14 cellular contexts compared by ENCODE assay signal in genomic region chr1:117661027-117661426, GRCh38. TPM values are rescaled to one million over a fixed set of nuclear protein-coding genes. Genes with fewer than 3 reads are reported as not detected.
DNase-seq lines count a peak whose midpoint lies in the region; ATAC-seq, FAIRE-seq and TF ChIP-seq lines count a peak whose summit lies in the region.
"Had no signal": no experiment of that assay in that cellular context is flagged by ENCODE, and none has a peak within 500 bp of the region (broad histone marks: within the 10 kb centered on the region; RNA-seq: fewer than 3 reads in every experiment).

No MANE protein-coding gene starts in this region.

- H3K9me3 Mint-ChIP-seq in CD4-positive, alpha-beta memory T cell, result peaks cover 0 to 24% (median 7%) of the 10 kb centered on the region in 8 donors
- peaks cover 9% of the 10 kb centered on the region for H3K9me3 Mint-ChIP-seq in activated CD8-positive, alpha-beta T cell treated with anti-CD3 and anti-CD28 coated beads, Interleukin-2, amount 10 ng/mL, durations not matched to agents 7 days and 5 days (ENCODE audit: insufficient read depth)
- H3K9me3 Mint-ChIP-seq in effector memory CD8-positive, alpha-beta T cell, result no peaks in the 10 kb centered on the region

- POLR2A ChIA-PET in CD4-positive, alpha-beta memory T cell (lab: Charles Lee; ENCODE audit: partially characterized antibody), result interaction anchor here (0.6 to 16.2 kb wide), 11 partner anchors 10 to 294 kb away, joined by 3 to 493 read pairs (median 3); partner anchors contain the start of genes MAN1A2 and TENT5C
- POLR2A ChIA-PET in activated CD8-positive, alpha-beta T cell treated with anti-CD3 and anti-CD28 coated beads, Interleukin-2, amount 10 ng/mL, durations not matched to agents 7 days and 5 days (lab: Charles Lee), result interaction anchor here (0.6 to 3.9 kb wide), 2 partner anchors 52 to 54 kb away, joined by 3 to 37 read pairs; partner anchors contain the start of gene TENT5C

- peak overlapping the region; percentile 49 to 87 (median 72) for H3K4me3 Mint-ChIP-seq in CD4-positive, alpha-beta memory T cell
- H3K4me3 Mint-ChIP-seq in activated CD8-positive, alpha-beta T cell treated with anti-CD3 and anti-CD28 coated beads, Interleukin-2, amount 10 ng/mL, durations not matched to agents 7 days and 5 days, result peak overlapping the region; percentile 7
- peak overlapping the region; percentile 69 to 74 for H3K4me3 Mint-ChIP-seq in effector memory CD8-positive, alpha-beta T cell
- H3K4me3 Mint-ChIP-seq: brain had no signal

- no peak for FAIRE-seq in RCC 7860 (lab: Jason Lieb, UNC)

- peak overlapping the region; percentile 90 to 99 (median 98) for H3K27ac Mint-ChIP-seq in CD4-positive, alpha-beta memory T cell
- peak overlapping the region; percentile 75 for H3K27ac Mint-ChIP-seq in activated CD8-positive, alpha-beta T cell treated with anti-CD3 and anti-CD28 coated beads, Interleukin-2, amount 10 ng/mL, durations not matched to agents 7 days and 5 days
- peak overlapping the region; percentile 95 to 100 for H3K27ac Mint-ChIP-seq in effector memory CD8-positive, alpha-beta T cell
- H3K27ac Mint-ChIP-seq: brain had no signal

- no peaks in the 10 kb centered on the region for H3K79me2 ChIP-seq in KMS-11 (ENCODE audit: insufficient read depth, low read depth)
- H3K79me2 ChIP-seq: hepatocyte had no signal

- CTCF ChIA-PET in CD4-positive, alpha-beta memory T cell (lab: Charles Lee; ENCODE audit: partially characterized antibody), result interaction anchor here (1.2 to 12.4 kb wide), 5 partner anchors 11 to 126 kb away, joined by 3 to 89 read pairs (median 33); partner anchors contain the start of gene TENT5C
- CTCF ChIA-PET in activated CD8-positive, alpha-beta T cell treated with anti-CD3 and anti-CD28 coated beads, Interleukin-2, amount 10 ng/mL, durations not matched to agents 7 days and 5 days (lab: Charles Lee), result interaction anchor here (0.6 to 8.6 kb wide), 5 partner anchors 10 to 126 kb away, joined by 3 to 65 read pairs (median 4); no protein-coding TSS in a partner anchor

- peak; percentile 43 for ATAC-seq in activated CD8-positive, alpha-beta T cell treated with anti-CD3 and anti-CD28 coated beads, Interleukin-2, amount 10 ng/mL, durations not matched to agents 7 days and 5 days
- ATAC-seq in effector memory CD8-positive, alpha-beta T cell (replicated peaks), result peak; percentile 41
- ATAC-seq: left colon had no signal

- peak overlapping the region in 1 of 2 donors; percentile 23 for H3K4me3 ChIP-seq in CD4-positive, alpha-beta memory T cell (ENCODE audit: low read length in 2 of 2)
- H3K4me3 ChIP-seq in KMS-11 (IDR thresholded peaks at IDR 0.05; ENCODE audit: insufficient read depth, low read depth, low read length), result no peak overlapping the region
- H3K4me3 ChIP-seq: hepatocyte, tibial nerve had no signal

- DNase-seq in CD4-positive, alpha-beta memory T cell, result peak; percentile 80 to 91 (median 88)
- DNase-seq in activated CD8-positive, alpha-beta T cell treated with anti-CD3 and anti-CD28 coated beads, Interleukin-2, amount 10 ng/mL, durations not matched to agents 7 days and 5 days, result peak; percentile 67
- peak; percentile 44 to 52 (median 50) for DNase-seq in effector memory CD8-positive, alpha-beta T cell
- DNase-seq in DMS 273 (lab: John Stamatoyannopoulos, UW; ENCODE audit: unreplicated experiment) (no peak), RCC 7860 (ENCODE audit: low spot score) (no peak), A172 (ENCODE audit: low spot score) (no peak)
- DNase-seq in stimulated activated CD4-positive, alpha-beta T cell treated with anti-CD3 and anti-CD28 coated beads, Interleukin-4, amount 100 ng/mL, for 4 hours, result no peak
- DNase-seq: left colon, NCI-H1930, NCI-H69 had no signal

- H2AFZ ChIP-seq in KMS-11 (ENCODE audit: low read depth), result no peak overlapping the region
- H2AFZ ChIP-seq: hepatocyte had no signal

- no peak overlapping the region; the same call in 1 of the 2 replicates for H3K9ac ChIP-seq in KMS-11

- H3K9me3 ChIP-seq in CD4-positive, alpha-beta memory T cell (ENCODE audit: control insufficient read depth in 1 of 2, low read length in 2 of 2), result no peaks in the 10 kb centered on the region
- H3K9me3 ChIP-seq: tibial nerve had no signal

- peaks cover 98% of the 10 kb centered on the region for H3K4me1 ChIP-seq in CD4-positive, alpha-beta memory T cell (ENCODE audit: insufficient read depth, low read length)
- H3K4me1 ChIP-seq in KMS-11 (ENCODE audit: low read depth, poor library complexity, severe bottlenecking), result peaks cover 87% of the 10 kb centered on the region

- H3K4me2 ChIP-seq in KMS-11, result peak overlapping the region; percentile 57; the same call in 1 of the 2 replicates
- H3K4me2 ChIP-seq: hepatocyte had no signal

- H3K36me3 Mint-ChIP-seq in CD4-positive, alpha-beta memory T cell, result peaks cover 7 to 11% of the 10 kb centered on the region in 2 donors
- peaks cover 24% of the 10 kb centered on the region for H3K36me3 Mint-ChIP-seq in activated CD8-positive, alpha-beta T cell treated with anti-CD3 and anti-CD28 coated beads, Interleukin-2, amount 10 ng/mL, durations not matched to agents 7 days and 5 days (ENCODE audit: low read depth)
- H3K36me3 Mint-ChIP-seq in effector memory CD8-positive, alpha-beta T cell (ENCODE audit: insufficient read depth), result peaks cover 29% of the 10 kb centered on the region
- H3K36me3 Mint-ChIP-seq: brain had no signal

- H3K4me1 Mint-ChIP-seq in CD4-positive, alpha-beta memory T cell, result peaks cover 79 to 97% (median 90%) of the 10 kb centered on the region in 4 donors
- peaks cover 97% of the 10 kb centered on the region for H3K4me1 Mint-ChIP-seq in activated CD8-positive, alpha-beta T cell treated with anti-CD3 and anti-CD28 coated beads, Interleukin-2, amount 10 ng/mL, durations not matched to agents 7 days and 5 days (ENCODE audit: low read depth)
- H3K4me1 Mint-ChIP-seq in effector memory CD8-positive, alpha-beta T cell (ENCODE audit: low read depth in 2 of 2), result peaks cover 79 to 90% of the 10 kb centered on the region in 2 donors

- no peak for TF ChIP-seq CTCF in KMS-11 (conservative IDR thresholded peaks at IDR 0.05; ENCODE audit: low read depth, low read length)

- H4K20me1 ChIP-seq in KMS-11 (ENCODE audit: insufficient read depth), result no peaks in the 10 kb centered on the region

- peak overlapping the region; percentile 29 for H3K27ac ChIP-seq in CD4-positive, alpha-beta memory T cell (ENCODE audit: low read depth, low read length)
- peak overlapping the region; percentile 82 for H3K27ac ChIP-seq in KMS-11
- H3K27ac ChIP-seq: hepatocyte, tibial nerve had no signal

- H3K27me3 Mint-ChIP-seq in CD4-positive, alpha-beta memory T cell, result no peaks in the 10 kb centered on the region
- H3K27me3 Mint-ChIP-seq in activated CD8-positive, alpha-beta T cell treated with anti-CD3 and anti-CD28 coated beads, Interleukin-2, amount 10 ng/mL, durations not matched to agents 7 days and 5 days (ENCODE audit: low read depth), result no peaks in the 10 kb centered on the region
- H3K27me3 Mint-ChIP-seq in effector memory CD8-positive, alpha-beta T cell, result no peaks in the 10 kb centered on the region

- intact Hi-C loops in CD4-positive, alpha-beta memory T cell (cut with micrococcal nuclease), result loop anchor here (5.0 to 10.0 kb wide), 2 partner anchors 599 to 1226 kb away; partner anchors contain the start of gene TTF2

- H3K27me3 ChIP-seq in CD4-positive, alpha-beta memory T cell (ENCODE audit: insufficient read depth, low read length), result no peaks in the 10 kb centered on the region
- no peaks in the 10 kb centered on the region for H3K27me3 ChIP-seq in KMS-11 (ENCODE audit: insufficient read depth, low read depth)
- H3K27me3 ChIP-seq: hepatocyte, tibial nerve had no signal

- H3K36me3 ChIP-seq in CD4-positive, alpha-beta memory T cell (ENCODE audit: insufficient read depth, low read length), result no peaks in the 10 kb centered on the region
- H3K36me3 ChIP-seq in KMS-11 (ENCODE audit: insufficient read depth), result no peaks in the 10 kb centered on the region
- H3K36me3 ChIP-seq: tibial nerve had no signal

RNA-seq across cellular contexts. Expression of gene TENT5C, which starts 55.2 kb away (rescaled TPM):
- total RNA-seq in CD4-positive, alpha-beta memory T cell, result 10 to 100 TPM; 13.9 to 14.8 TPM
- polyA plus RNA-seq in CD4-positive, alpha-beta memory T cell, result 10 to 100 TPM in 1 of 2 donors, 1 to 10 TPM in 1; 5.3 to 43.0 TPM
- 10 to 100 TPM; 20.7 to 20.8 TPM for total RNA-seq in activated CD8-positive, alpha-beta T cell treated with anti-CD3 and anti-CD28 coated beads, Interleukin-2, amount 10 ng/mL, durations not matched to agents 7 days and 5 days
- total RNA-seq in A172 (2014; rRNA removed; shearing (Covaris generic)), result 0.12 and 0.31 TPM in 2 replicates

Comparison
In these comparisons a context has a peak if more than half of its experiments do, and no peak if none do; other contexts are left out.
1. DNase-seq: peak in CD4-positive, alpha-beta memory T cell (5 of 5), activated CD8-positive, alpha-beta T cell treated with anti-CD3 and anti-CD28 coated beads, Interleukin-2, amount 10 ng/mL, durations not matched to agents 7 days and 5 days (single experiment) and effector memory CD8-positive, alpha-beta T cell (3 of 3); none in DMS 273 (single experiment), RCC 7860 (single experiment), stimulated activated CD4-positive, alpha-beta T cell treated with anti-CD3 and anti-CD28 coated beads, Interleukin-4, amount 100 ng/mL, for 4 hours (0 of 2) and A172 (single experiment).
2. H3K4me3 Mint-ChIP-seq: peak in every context shown above with its lines; median percentile 72 in CD4-positive, alpha-beta memory T cell; 72 in effector memory CD8-positive, alpha-beta T cell; 7 in activated CD8-positive, alpha-beta T cell treated with anti-CD3 and anti-CD28 coated beads, Interleukin-2, amount 10 ng/mL, durations not matched to agents 7 days and 5 days.
3. RNA of gene TENT5C, which starts 55.2 kb away (total RNA-seq): 20.7 to 20.8 TPM in activated CD8-positive, alpha-beta T cell treated with anti-CD3 and anti-CD28 coated beads, Interleukin-2, amount 10 ng/mL, durations not matched to agents 7 days and 5 days and 13.9 to 14.8 TPM in CD4-positive, alpha-beta memory T cell; 0.12 to 0.31 TPM in A172; every median in the first group is over 10 times any median in the second.
4. Peak in every context shown above with its lines, with median percentiles within 50 percentile points of each other: H3K27ac Mint-ChIP-seq.